Comparison of ENCODE assay signal across 28 cellular contexts in genomic region chr17:70945386-70945785, GRCh38.
DNase-seq lines count a peak whose midpoint lies in the region; ATAC-seq and TF ChIP-seq lines count a peak whose summit lies in the region.
"Had no signal": no experiment of that assay in that cellular context is flagged by ENCODE, and none has a peak within 500 bp of the region (broad histone marks: within the 10 kb centered on the region; RNA-seq: fewer than 3 reads in every experiment).

No MANE protein-coding gene starts in this region.

- no peaks in the 10 kb centered on the region for H3K79me2 ChIP-seq in H9 (ENCODE audit: insufficient read depth, low read length)

- peaks cover 2% of the 10 kb centered on the region; the same call in 1 of the 2 replicates for H3K4me1 ChIP-seq in H9 (ENCODE audit: insufficient read depth, low read length)
- H3K4me1 ChIP-seq: esophagus muscularis mucosa, lower lobe of right lung, testis had no signal

- no peak overlapping the region for H2BK5ac ChIP-seq in H9 (ENCODE audit: insufficient read length, low read length)

- peaks cover 7% of the 10 kb centered on the region for H3K27me3 Mint-ChIP-seq in H9 (ENCODE audit: low read depth)
- H3K27me3 Mint-ChIP-seq: activated T-cell treated with anti-CD3 and anti-CD28 coated beads, Interleukin-2, amount 50 U/mL, for 24 hours; CD4-positive, alpha-beta T cell; stimulated activated naive B cell treated with anti-CD40 and anti-IgM and Interleukin-4, amounts not matched to agents 10 μg/mL and 1 μg/mL and 100 μg/mL, for 72 hours had no signal

- in situ Hi-C loops in astrocyte of the spinal cord (cut with HindIII; ENCODE audit: low sequenced_read_pairs), result no loop called here

- H3K23ac ChIP-seq in H9 (ENCODE audit: insufficient read length, low read depth, low read length), result no peak overlapping the region

- H3K23me2 ChIP-seq in H9 (ENCODE audit: insufficient read length, low read depth, low read length, poor library complexity, severe bottlenecking), result no peaks in the 10 kb centered on the region

- no peak overlapping the region for H2BK120ac ChIP-seq in H9 (ENCODE audit: low read depth, low read length, poor library complexity, severe bottlenecking)

- H3K4me3 ChIP-seq in astrocyte of the spinal cord (ENCODE audit: low read depth, low read length), result no peak overlapping the region
- H3K4me3 ChIP-seq: coronary artery, esophagus muscularis mucosa, lower lobe of right lung, testis had no signal

- H3K4me3 Mint-ChIP-seq in H9, result no peak overlapping the region
- H3K4me3 Mint-ChIP-seq: activated T-cell treated with anti-CD3 and anti-CD28 coated beads, Interleukin-2, amount 50 U/mL, for 24 hours; CD4-positive, alpha-beta T cell; nephron progenitor cell; stimulated activated naive B cell treated with anti-CD40 and anti-IgM and Interleukin-4, amounts not matched to agents 10 μg/mL and 1 μg/mL and 100 μg/mL, for 72 hours had no signal

- H3K9ac ChIP-seq in H9 (ENCODE audit: extremely low read depth, insufficient read length, low read length), result no peak overlapping the region

- H4K20me1 ChIP-seq in H9 (ENCODE audit: control insufficient read depth, insufficient read depth, insufficient read length), result no peaks in the 10 kb centered on the region

- H3K27ac Mint-ChIP-seq in H9, result no peak overlapping the region
- H3K27ac Mint-ChIP-seq: activated T-cell treated with anti-CD3 and anti-CD28 coated beads, Interleukin-2, amount 50 U/mL, for 24 hours; CD4-positive, alpha-beta T cell; nephron progenitor cell; stimulated activated naive B cell treated with anti-CD40 and anti-IgM and Interleukin-4, amounts not matched to agents 10 μg/mL and 1 μg/mL and 100 μg/mL, for 72 hours had no signal

- H3K18ac ChIP-seq in H9 (ENCODE audit: insufficient read length, low read depth, low read length), result no peak overlapping the region

- no CpG with 5 or more reads among the region's 5 CpGs for WGBS in H9 (ENCODE audit: extremely low coverage, insufficient read length, low lambda C conversion rate)

- no peak overlapping the region for H4K91ac ChIP-seq in H9 (ENCODE audit: insufficient read length, low read depth, low read length)

- no peak overlapping the region for H3K27ac ChIP-seq in H9 (ENCODE audit: insufficient read length, low read depth, low read length)
- H3K27ac ChIP-seq: brain microvascular endothelial cell, coronary artery, esophagus muscularis mucosa, lower lobe of right lung, testis had no signal

- no peaks in the 10 kb centered on the region for H3K27me3 ChIP-seq in H9 (ENCODE audit: insufficient read depth, low read length)
- H3K27me3 ChIP-seq: brain microvascular endothelial cell, esophagus muscularis mucosa, testis had no signal

- no peak overlapping the region for H2BK15ac ChIP-seq in H9 (ENCODE audit: low read depth, low read length)

- H3K79me1 ChIP-seq in H9 (ENCODE audit: insufficient read depth, low read depth, low read length, poor library complexity, severe bottlenecking), result no peaks in the 10 kb centered on the region

- no peak for ATAC-seq in GM19397 (IDR thresholded peaks at IDR 0.05; ENCODE audit: unreplicated experiment)
- ATAC-seq: lower lobe of right lung; Panc1; right cardiac atrium; stimulated activated naive B cell treated with anti-CD40 and anti-IgM and Interleukin-4, amounts not matched to agents 10 μg/mL and 1 μg/mL and 100 μg/mL, for 72 hours had no signal

- no peak overlapping the region for H2AK5ac ChIP-seq in H9 (ENCODE audit: insufficient read length, low read length)

- no peak overlapping the region for H2BK20ac ChIP-seq in H9 (ENCODE audit: low read depth, low read length, poor library complexity, severe bottlenecking)

- TF ChIP-seq CTCF in H9 (conservative IDR thresholded peaks at IDR 0.05) (peak; percentile 59; the same call in 2 of the 3 replicates), astrocyte of the spinal cord (IDR thresholded peaks at IDR 0.05; ENCODE audit: low read depth, low read length) (peak; percentile 24)

- no peak overlapping the region for H2BK12ac ChIP-seq in H9 (ENCODE audit: insufficient read length, low read depth, low read length)

- no peak overlapping the region for H3T11ph ChIP-seq in H9 (ENCODE audit: low read length)

- H3K14ac ChIP-seq in H9 (ENCODE audit: insufficient read depth, low read length), result no peak overlapping the region

- H3K36me3 Mint-ChIP-seq in H9 (ENCODE audit: insufficient read depth in 1 of 3, low read depth in 3 of 3), result peaks cover 10 to 12% (median 11%) of the 10 kb centered on the region in 3 experiments; a peak in 6 of 7 replicates
- H3K36me3 Mint-ChIP-seq: stimulated activated naive B cell treated with anti-CD40 and anti-IgM and Interleukin-4, amounts not matched to agents 10 μg/mL and 1 μg/mL and 100 μg/mL, for 72 hours had no signal

- no peak overlapping the region for H4K5ac ChIP-seq in H9 (ENCODE audit: insufficient read length, low read depth, low read length)

- H3K4me2 ChIP-seq in H9 (ENCODE audit: insufficient read depth, insufficient read length, low read length), result no peak overlapping the region

- H3K4me1 Mint-ChIP-seq in H9, result peaks cover 15 to 19% of the 10 kb centered on the region in 2 experiments
- H3K4me1 Mint-ChIP-seq: nephron progenitor cell; stimulated activated naive B cell treated with anti-CD40 and anti-IgM and Interleukin-4, amounts not matched to agents 10 μg/mL and 1 μg/mL and 100 μg/mL, for 72 hours had no signal

- H4K8ac ChIP-seq in H9 (replicated peaks; ENCODE audit: insufficient read length, low read depth, low read length), result no peak overlapping the region

- no peak overlapping the region for H3K56ac ChIP-seq in H9 (ENCODE audit: insufficient read length, low read depth, low read length)

- peak; percentile 13 for DNase-seq in ELR (ENCODE audit: low read depth)
- peak; percentile 40 for DNase-seq in H9
- peak; percentile 29 for DNase-seq in astrocyte of the spinal cord (ENCODE audit: low read depth, low spot score)
- DNase-seq in iPS-NIHi7 (ENCODE audit: extremely low spot score), result peak; percentile 30
- DNase-seq in DMS 273 (lab: John Stamatoyannopoulos, UW; ENCODE audit: unreplicated experiment), result no peak
- no peak for DNase-seq in NCI-H1930 (lab: John Stamatoyannopoulos, UW)
- DNase-seq: activated CD4-positive, alpha-beta T cell treated with anti-CD3 and anti-CD28 coated beads for 4 hours; activated gamma-delta T cell treated with Interleukin-2 at 50 U/mL for 16 hours; activated T-cell treated with anti-CD3 and anti-CD28 coated beads, Interleukin-2, amount 50 U/mL, for 24 hours; brain microvascular endothelial cell; CD4-positive, alpha-beta T cell; DMS153; Karpas-422; kidney; lower lobe of right lung; MV-4-11; NCI-H2029 treated with DMSO at 0.1 percent for 48 hours; nephron progenitor cell; NK-92 treated with Interleukin-12 subunit alpha and Interleukin-12 subunit beta, amount 100 ng/mL, for 24 hours; right cardiac atrium; stimulated activated CD4-positive, alpha-beta T cell treated with anti-CD3 and anti-CD28 coated beads, Interleukin-4, amount 100 ng/mL, for 24 hours; stimulated activated naive B cell treated with anti-CD40 and anti-IgM and Interleukin-4, amounts not matched to agents 10 μg/mL and 1 μg/mL and 100 μg/mL, for 72 hours; T-helper 1 cell; testis had no signal

- H3K9me3 Mint-ChIP-seq in H9, result peaks cover 12 to 15% of the 10 kb centered on the region in 2 experiments; a peak in 4 of 5 replicates

- no peaks in the 10 kb centered on the region for H3K9me3 ChIP-seq in H9 (ENCODE audit: control insufficient read depth, low read depth, low read length)
- H3K9me3 ChIP-seq: esophagus muscularis mucosa, lower lobe of right lung, testis had no signal

- H3K4ac ChIP-seq in H9 (ENCODE audit: low read depth, low read length), result no peak overlapping the region

- H2AFZ ChIP-seq in H9 (ENCODE audit: low read length), result no peak overlapping the region

Comparison
In these comparisons a context has a peak if more than half of its experiments do, and no peak if none do; other contexts are left out.
1. DNase-seq: peak in ELR (single experiment), H9 (single experiment), astrocyte of the spinal cord (single experiment) and iPS-NIHi7 (single experiment); none in DMS 273 (single experiment) and NCI-H1930 (0 of 2).